Comparison of ENCODE assay signal across 9 cellular contexts in the genomic region with DNA sequence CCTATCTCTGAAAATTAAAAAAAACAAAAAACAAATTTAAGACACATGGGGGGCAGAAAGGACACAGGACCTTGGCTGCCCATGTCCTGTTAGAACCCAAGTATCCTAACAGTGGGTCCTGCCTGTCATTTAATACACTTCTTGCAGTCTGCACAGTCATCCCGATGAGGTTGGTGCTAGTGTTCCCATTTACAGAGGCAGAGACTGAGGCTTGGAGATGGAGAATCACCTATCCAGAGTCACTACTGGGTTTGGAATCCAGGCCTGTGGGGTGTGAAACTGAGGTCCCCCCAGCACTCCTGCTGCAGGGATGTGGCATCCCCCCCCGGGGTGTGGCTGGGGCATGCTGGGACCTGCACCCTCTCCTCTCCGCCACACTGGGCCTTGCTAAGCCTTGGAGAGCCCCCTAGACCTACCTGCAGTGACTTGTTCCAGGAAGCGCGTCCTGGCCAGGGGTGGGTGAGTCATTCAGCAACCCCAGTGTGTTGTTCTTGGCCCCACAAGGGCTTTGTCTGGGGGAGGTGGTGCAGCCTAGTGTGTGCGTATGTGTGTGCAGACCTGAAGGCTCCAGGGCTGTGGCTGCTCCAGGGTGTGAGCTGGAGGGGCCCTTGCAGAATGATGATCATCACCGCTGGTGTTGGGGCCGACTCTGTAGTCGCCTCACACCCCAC. TPM values are rescaled to one million over a fixed set of nuclear protein-coding genes. Genes with fewer than 3 reads are reported as not detected.
DNase-seq lines count a peak whose midpoint lies in the region; ATAC-seq lines count a peak whose summit lies in the region.
"Had no signal": no experiment of that assay in that cellular context is flagged by ENCODE, and none has a peak within 500 bp of the region (broad histone marks: within the 10 kb centered on the region; RNA-seq: fewer than 3 reads in every experiment).

No MANE protein-coding gene starts in this region.

- peak; percentile 83 for ATAC-seq in GM19025 (IDR thresholded peaks at IDR 0.05; ENCODE audit: low read depth, unreplicated experiment)
- ATAC-seq in HG02798 (IDR thresholded peaks at IDR 0.05; ENCODE audit: poor library complexity, unreplicated experiment), result peak; percentile 89
- ATAC-seq in esophagus mucosa, result peak; percentile 94
- peak; percentile 86 to 96 for ATAC-seq in stimulated activated naive B cell treated with anti-CD40 and anti-IgM and Interleukin-4, amounts not matched to agents 10 μg/mL and 1 μg/mL and 100 μg/mL, for 72 hours (replicated peaks)

- no peaks in the 10 kb centered on the region for H3K9me3 Mint-ChIP-seq in stimulated activated naive B cell treated with anti-CD40 and anti-IgM and Interleukin-4, amounts not matched to agents 10 μg/mL and 1 μg/mL and 100 μg/mL, for 72 hours
- H3K9me3 Mint-ChIP-seq: activated naive CD4-positive, alpha-beta T cell treated with anti-CD3 and anti-CD28 coated beads, Interleukin-2, amount 50 U/mL, for 24 hours had no signal

- intact Hi-C loops in head of caudate nucleus (cut with DNase I), result no loop called here

- H3K36me3 Mint-ChIP-seq in stimulated activated naive B cell treated with anti-CD40 and anti-IgM and Interleukin-4, amounts not matched to agents 10 μg/mL and 1 μg/mL and 100 μg/mL, for 72 hours, result peaks cover 27 to 37% of the 10 kb centered on the region in 2 donors

- DNase-seq in SW480 (ENCODE audit: low spot score), result peak; percentile 35
- DNase-seq in stimulated activated naive B cell treated with anti-CD40 and anti-IgM and Interleukin-4, amounts not matched to agents 10 μg/mL and 1 μg/mL and 100 μg/mL, for 72 hours, result peak; percentile 36
- no peak for DNase-seq in head of caudate nucleus
- DNase-seq in NOMO-1 (lab: John Stamatoyannopoulos, UW; ENCODE audit: unreplicated experiment in 2 of 2), result no peak
- DNase-seq in DMS153 (lab: John Stamatoyannopoulos, UW), result no peak

- H3K27me3 Mint-ChIP-seq in stimulated activated naive B cell treated with anti-CD40 and anti-IgM and Interleukin-4, amounts not matched to agents 10 μg/mL and 1 μg/mL and 100 μg/mL, for 72 hours, result no peaks in the 10 kb centered on the region
- H3K27me3 Mint-ChIP-seq: activated naive CD4-positive, alpha-beta T cell treated with anti-CD3 and anti-CD28 coated beads, Interleukin-2, amount 50 U/mL, for 24 hours had no signal

- peaks cover 29 to 30% of the 10 kb centered on the region in 2 donors for H3K4me1 Mint-ChIP-seq in stimulated activated naive B cell treated with anti-CD40 and anti-IgM and Interleukin-4, amounts not matched to agents 10 μg/mL and 1 μg/mL and 100 μg/mL, for 72 hours

- H3K27ac Mint-ChIP-seq in stimulated activated naive B cell treated with anti-CD40 and anti-IgM and Interleukin-4, amounts not matched to agents 10 μg/mL and 1 μg/mL and 100 μg/mL, for 72 hours, result peak overlapping the region; percentile 65
- H3K27ac Mint-ChIP-seq: activated naive CD4-positive, alpha-beta T cell treated with anti-CD3 and anti-CD28 coated beads, Interleukin-2, amount 50 U/mL, for 24 hours had no signal

- no peak overlapping the region for H3K4me3 Mint-ChIP-seq in stimulated activated naive B cell treated with anti-CD40 and anti-IgM and Interleukin-4, amounts not matched to agents 10 μg/mL and 1 μg/mL and 100 μg/mL, for 72 hours
- H3K4me3 Mint-ChIP-seq: activated naive CD4-positive, alpha-beta T cell treated with anti-CD3 and anti-CD28 coated beads, Interleukin-2, amount 50 U/mL, for 24 hours had no signal

RNA-seq across cellular contexts. Expression of a gene that starts 49.7 kb away (rescaled TPM):
- 0.96 TPM for total RNA-seq in esophagus mucosa

Comparison
In these comparisons a context has a peak if more than half of its experiments do, and no peak if none do; other contexts are left out.
1. DNase-seq: peak in SW480 (single experiment) and stimulated activated naive B cell treated with anti-CD40 and anti-IgM and Interleukin-4, amounts not matched to agents 10 μg/mL and 1 μg/mL and 100 μg/mL, for 72 hours (single experiment); none in head of caudate nucleus (0 of 42), NOMO-1 (0 of 2) and DMS153 (single experiment).
2. Peak in every context shown above with its lines, with median percentiles within 50 percentile points of each other: ATAC-seq.